In genomic region chr20:46406986-46407670, GRCh38 we compare ENCODE assay signal across 8 cellular contexts. TPM values are rescaled to one million over a fixed set of nuclear protein-coding genes. Genes with fewer than 3 reads are reported as not detected.
A peak's percentile ranks its signal among the peaks of the same experiment; 100 is the strongest.
DNase-seq lines count a peak whose midpoint lies in the region; ATAC-seq and TF ChIP-seq lines count a peak whose summit lies in the region.

No MANE protein-coding gene starts in this region.

- H3K4me1 Mint-ChIP-seq in central memory CD8-positive, alpha-beta T cell = peaks cover 55% of the 10 kb centered on the region

- H3K9me3 ChIP-seq in lung (ENCODE audit: control insufficient read depth in 2 of 2, insufficient read depth in 1 of 2, low read length in 1 of 2) = no peaks in the 10 kb centered on the region

- H3K4me3 Mint-ChIP-seq in central memory CD8-positive, alpha-beta T cell = peak overlapping the region; percentile 92

- ATAC-seq in HG02678 (IDR thresholded peaks at IDR 0.05; ENCODE audit: unreplicated experiment) = peak; percentile 35
- peak; percentile 37 for ATAC-seq in central memory CD8-positive, alpha-beta T cell (replicated peaks; ENCODE audit: extremely low read depth, poor library complexity, severe bottlenecking)
- ATAC-seq in lung (ENCODE audit: insufficient read depth, low FRiP score) = peak; percentile 29

- DNase-seq in NCI-H1417 treated with DMSO at 0.1 percent for 48 hours (lab: John Stamatoyannopoulos, UW) (peak; percentile 61), lung (ENCODE audit: low spot score) (peak; percentile 51), NCI-H1930 (lab: John Stamatoyannopoulos, UW) (no peak)
- DNase-seq in activated CD4-positive, CD25-positive, alpha-beta regulatory T cell (lab: John Stamatoyannopoulos, UW) = peak; percentile 50 to 64 (median 58)
- peak; percentile 44 to 55 for DNase-seq in central memory CD8-positive, alpha-beta T cell (ENCODE audit: low spot score in 2 of 2)
- peak; percentile 74 to 89 (median 86) for DNase-seq in stimulated activated CD4-positive, alpha-beta T cell treated with anti-CD3 and anti-CD28 coated beads, TNF-alpha, amount 100 ng/mL, for 48 hours (ENCODE audit: low read depth in 3 of 3)

- H3K4me3 ChIP-seq in GM12875 (ENCODE audit: low read depth, low read length) = peak overlapping the region; percentile 46
- peak overlapping the region; percentile 25 for H3K4me3 ChIP-seq in lung

- no peaks in the 10 kb centered on the region for H3K36me3 ChIP-seq in lung (ENCODE audit: control insufficient read depth in 2 of 2, insufficient read depth in 2 of 2, low read length in 2 of 2)

- H3K27ac Mint-ChIP-seq in central memory CD8-positive, alpha-beta T cell (ENCODE audit: low read depth) = peak overlapping the region; percentile 97

- H3K36me3 Mint-ChIP-seq in central memory CD8-positive, alpha-beta T cell (ENCODE audit: insufficient read depth) = peaks cover 20% of the 10 kb centered on the region

- no peak for TF ChIP-seq CTCF in GM12875 (IDR thresholded peaks at IDR 0.05; ENCODE audit: borderline replicate concordance, insufficient read depth, low read depth, low read length)
- no peak for TF ChIP-seq CTCF in lung (IDR thresholded peaks at IDR 0.05; ENCODE audit: control extremely low read depth, extremely low read depth)

- no peaks in the 10 kb centered on the region for H3K9me3 Mint-ChIP-seq in central memory CD8-positive, alpha-beta T cell

- H3K4me1 ChIP-seq in lung (ENCODE audit: control insufficient read depth in 2 of 2, insufficient read depth in 2 of 2, low read length in 2 of 2) = peaks cover 13 to 14% of the 10 kb centered on the region in 2 donors

- H3K27ac ChIP-seq in lung (ENCODE audit: low read depth in 1 of 2, low read length in 1 of 2) = peak overlapping the region; percentile 58 to 91

- no peaks in the 10 kb centered on the region for H3K27me3 Mint-ChIP-seq in central memory CD8-positive, alpha-beta T cell

- H3K27me3 ChIP-seq in lung (ENCODE audit: control insufficient read depth, insufficient read depth) = no peaks in the 10 kb centered on the region

- WGBS in lung, 2 donors = 15 to 16% methylated on average over 26 of the region's 26 CpGs

RNA-seq across cellular contexts. Expression of gene ELMO2, which starts 0.7 kb away (rescaled TPM):
- total RNA-seq in lung = 10 to 100 TPM; 54.1 to 56.5 TPM
- 10 to 100 TPM; 19.6 to 37.8 TPM for polyA plus RNA-seq in lung

Comparison
In these comparisons a context has a peak if more than half of its experiments do, and no peak if none do; other contexts are left out.
1. DNase-seq: peak in NCI-H1417 treated with DMSO at 0.1 percent for 48 hours (single experiment), activated CD4-positive, CD25-positive, alpha-beta regulatory T cell (4 of 4), central memory CD8-positive, alpha-beta T cell (2 of 2), lung (single experiment) and stimulated activated CD4-positive, alpha-beta T cell treated with anti-CD3 and anti-CD28 coated beads, TNF-alpha, amount 100 ng/mL, for 48 hours (3 of 3); none in NCI-H1930 (0 of 2).
2. Peak in every context shown above with its lines, with median percentiles within 50 percentile points of each other: ATAC-seq.